Comparison of ENCODE assay signal across 28 cellular contexts in the genomic region with DNA sequence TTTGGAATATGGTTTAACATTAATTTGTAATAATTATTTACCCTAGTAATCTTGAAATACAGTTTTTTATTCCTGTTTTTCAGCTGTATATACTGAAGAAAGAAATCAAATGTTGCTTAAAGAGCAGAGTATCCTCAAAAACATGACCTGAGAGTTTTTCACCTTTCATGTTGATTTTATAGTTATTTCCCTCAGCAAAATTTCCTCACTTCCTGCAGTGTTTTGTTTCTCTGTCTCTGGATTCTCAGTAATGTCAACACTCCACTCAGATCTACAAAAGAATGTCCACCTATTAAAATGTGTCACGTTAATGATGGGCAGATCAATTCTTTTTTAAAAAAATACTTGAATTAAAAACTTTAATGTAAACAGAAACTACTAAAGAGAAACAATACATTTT.
"Had no signal": no experiment of that assay in that cellular context is flagged by ENCODE, and none has a peak within 500 bp of the region (broad histone marks: within the 10 kb centered on the region; RNA-seq: fewer than 3 reads in every experiment).

No MANE protein-coding gene starts in this region.

- H3K36me3 Mint-ChIP-seq: activated naive CD4-positive, alpha-beta T cell treated with anti-CD3 and anti-CD28 coated beads, Interleukin-2, amount 50 U/mL, for 24 hours had no signal

- H3K4me1 ChIP-seq: breast epithelium, Peyer's patch, SJCRH30 had no signal

- H3K27me3 Mint-ChIP-seq: activated naive CD4-positive, alpha-beta T cell treated with anti-CD3 and anti-CD28 coated beads, Interleukin-2, amount 50 U/mL, for 24 hours had no signal

- H3K36me3 ChIP-seq: breast epithelium, Peyer's patch, SJCRH30 had no signal

- DNase-seq: activated CD4-positive, alpha-beta T cell treated with anti-CD3 and anti-CD28 coated beads for 4 hours; activated CD8-positive, alpha-beta memory T cell treated with anti-CD3 and anti-CD28 coated beads, Interleukin-2, amount 50 U/mL, for 48 hours; activated CD8-positive, alpha-beta T cell treated with anti-CD3 and anti-CD28 coated beads, Interleukin-2, amount 10 ng/mL, durations not matched to agents 7 days and 5 days; activated effector memory CD4-positive, alpha-beta T cell treated with Interleukin-2 at 50 U/mL for 16 hours; activated naive CD4-positive, alpha-beta T cell; activated T-cell treated with anti-CD3 and anti-CD28 coated beads, Interleukin-2, amount 50 U/mL, for 1 hour; aorta; caudate nucleus; Karpas-422; MM.1S; NCI-H1105 treated with DMSO at 0.1 percent for 48 hours; NCI-H1436 treated with DMSO at 0.1 percent for 48 hours; NCI-H187; NCI-H2081; NCI-H446; NCI-H524; NCI-H774; NK-92 treated with Interleukin-12 subunit alpha and Interleukin-12 subunit beta, amount 100 ng/mL, for 24 hours; Peyer's patch; Right ventricle myocardium superior; SJCRH30; SK-N-SH; T-helper 1 cell had no signal

- H3K4me3 ChIP-seq: breast epithelium, coronary artery, Peyer's patch, SJCRH30 had no signal

- H3K27ac Mint-ChIP-seq: activated CD8-positive, alpha-beta T cell treated with anti-CD3 and anti-CD28 coated beads, Interleukin-2, amount 10 ng/mL, durations not matched to agents 7 days and 5 days; activated naive CD4-positive, alpha-beta T cell treated with anti-CD3 and anti-CD28 coated beads, Interleukin-2, amount 50 U/mL, for 24 hours had no signal

- H3K4me1 Mint-ChIP-seq: activated naive CD4-positive, alpha-beta T cell treated with anti-CD3 and anti-CD28 coated beads, Interleukin-2, amount 50 U/mL, for 24 hours had no signal

- H3K27ac ChIP-seq: breast epithelium, coronary artery, Peyer's patch, RWPE1, SJCRH30 had no signal

- H3K4me3 Mint-ChIP-seq: activated CD8-positive, alpha-beta T cell treated with anti-CD3 and anti-CD28 coated beads, Interleukin-2, amount 10 ng/mL, durations not matched to agents 7 days and 5 days; activated naive CD4-positive, alpha-beta T cell treated with anti-CD3 and anti-CD28 coated beads, Interleukin-2, amount 50 U/mL, for 24 hours had no signal

- H3K27me3 ChIP-seq: breast epithelium, Peyer's patch, SJCRH30 had no signal

- H3K9me2 ChIP-seq: SK-N-SH had no signal

- ATAC-seq: activated CD4-positive, CD25-positive, alpha-beta regulatory T cell treated with anti-CD3 and anti-CD28 coated beads, Interleukin-2, amount 50 U/mL, for 24 hours; activated CD8-positive, alpha-beta T cell treated with anti-CD3 and anti-CD28 coated beads, Interleukin-2, amount 10 ng/mL, durations not matched to agents 7 days and 5 days had no signal

- H3K4me2 ChIP-seq: SK-N-SH had no signal
